Comparison of ENCODE assay signal across 23 cellular contexts in genomic region chr1:1080951-1081310, GRCh38. TPM values are rescaled to one million over a fixed set of nuclear protein-coding genes. Genes with fewer than 3 reads are reported as not detected.
DNase-seq lines count a peak whose midpoint lies in the region; ATAC-seq, FAIRE-seq and TF ChIP-seq lines count a peak whose summit lies in the region.
"Had no signal": no experiment of that assay in that cellular context is flagged by ENCODE, and none has a peak within 500 bp of the region (broad histone marks: within the 10 kb centered on the region; RNA-seq: fewer than 3 reads in every experiment).

No MANE protein-coding gene starts in this region.

- no peak overlapping the region for H3K23ac ChIP-seq in H1 (ENCODE audit: insufficient read length)

- TF ChIP-seq EP300 in H1 (IDR thresholded peaks at IDR 0.05; ENCODE audit: borderline replicate concordance in 1 of 2, low read depth in 2 of 2, low read length in 2 of 2) = no peak

- no peaks in the 10 kb centered on the region for H3F3A ChIP-seq in GM23338 (replicated peaks; ENCODE audit: low read depth)

- H3K9me2 ChIP-seq in GM23338 (ENCODE audit: insufficient read depth) = no peaks in the 10 kb centered on the region

- no peak for TF ChIP-seq RAD21 in H1 (IDR thresholded peaks at IDR 0.05 in 1 of 2, conservative IDR thresholded peaks at IDR 0.05 in 1 of 2; ENCODE audit: low read depth in 2 of 2, low read length in 2 of 2)

- no peaks in the 10 kb centered on the region for H3K4me1 Mint-ChIP-seq in GM23338
- H3K4me1 Mint-ChIP-seq in osteocyte (ENCODE audit: unreplicated experiment) = peaks cover 9% of the 10 kb centered on the region
- H3K4me1 Mint-ChIP-seq: activated T-helper 17 cell treated with anti-CD3 and anti-CD28 coated beads, Interleukin-2, amount 50 U/mL, for 72 hours had no signal

- no peak overlapping the region for H2BK15ac ChIP-seq in H1 (ENCODE audit: low read length)

- H3K4me3 Mint-ChIP-seq in GM23338 (peak overlapping the region; percentile 14; the same call in 1 of the 3 replicates), osteocyte (ENCODE audit: unreplicated experiment) (no peak overlapping the region)
- H3K4me3 Mint-ChIP-seq: activated B cell treated with CpG ODN at 0.5 μM for 24 hours; stimulated activated memory B cell treated with anti-CD40 and anti-IgM and Interleukin-4, amounts not matched to agents 10 μg/mL and 1 μg/mL and 100 μg/mL, for 72 hours; T-helper 17 cell had no signal

- H2BK5ac ChIP-seq in H1 (ENCODE audit: low read depth, low read length) = no peak overlapping the region

- POLR2A ChIA-PET in H1 (lab: Charles Lee; ENCODE audit: partially characterized antibody) = interaction anchor here (1.0 to 1.4 kb wide), 2 partner anchors 53 to 138 kb away, joined by 3 to 4 read pairs; no protein-coding TSS in a partner anchor

- no peaks in the 10 kb centered on the region for H3K79me1 ChIP-seq in H1 (ENCODE audit: low read depth, low read length)

- H3K27ac ChIP-seq in GM23338 (ENCODE audit: low read depth) (no peak overlapping the region), H1 (ENCODE audit: low read depth, low read length) (no peak overlapping the region), esophagus squamous epithelium (no peak overlapping the region)
- H3K27ac ChIP-seq: adrenal gland, neutrophil had no signal

- TF ChIP-seq POLR2A in H1 (IDR thresholded peaks at IDR 0.05; ENCODE audit: control extremely low read depth in 1 of 2, low read depth in 2 of 2, low read length in 2 of 2) (no peak), esophagus squamous epithelium (IDR thresholded peaks at IDR 0.05) (no peak)

- FAIRE-seq in H1 (lab: Jason Lieb, UNC) = no peak

- H3K9me3 Mint-ChIP-seq in GM23338 = no peaks in the 10 kb centered on the region
- H3K9me3 Mint-ChIP-seq in osteocyte (ENCODE audit: unreplicated experiment) = no peaks in the 10 kb centered on the region
- H3K9me3 Mint-ChIP-seq: activated B cell treated with CpG ODN at 0.5 μM for 24 hours; activated T-helper 17 cell treated with anti-CD3 and anti-CD28 coated beads, Interleukin-2, amount 50 U/mL, for 72 hours; stimulated activated memory B cell treated with anti-CD40 and anti-IgM and Interleukin-4, amounts not matched to agents 10 μg/mL and 1 μg/mL and 100 μg/mL, for 72 hours had no signal

- intact Hi-C loops in esophagus squamous epithelium (cut with DNase I) = no loop called here

- no peak overlapping the region for H2BK12ac ChIP-seq in H1 (ENCODE audit: low read depth, low read length)

- H3K9me3 ChIP-seq in H1 (ENCODE audit: insufficient read depth in 2 of 2, low read depth in 1 of 2, low read length in 1 of 2) (no peaks in the 10 kb centered on the region), esophagus squamous epithelium (no peaks in the 10 kb centered on the region)
- H3K9me3 ChIP-seq: adrenal gland, gastroesophageal sphincter, neutrophil, upper lobe of left lung had no signal

- no peak overlapping the region for H4K8ac ChIP-seq in H1 (ENCODE audit: extremely low read depth, insufficient read depth, low read length)

- 39% methylated on average over 7 of the region's 9 CpGs; no CpG with 5 or more reads in 1 of the 2 experiments for WGBS in H1 (ENCODE audit: extremely low coverage in 1 of 2, insufficient coverage in 1 of 2, insufficient read length in 1 of 2, insufficient replicate concordance in 2 of 2, low coverage in 1 of 2, low lambda C conversion rate in 2 of 2, missing lambda C conversion rate in 1 of 2), 2 experiments
- WGBS in esophagus squamous epithelium, 2 donors = no CpG with 5 or more reads among the region's 9 CpGs

- H3K27me3 Mint-ChIP-seq in GM23338 (ENCODE audit: insufficient read depth, low read depth, poor library complexity) (peaks cover 9% of the 10 kb centered on the region), osteocyte (ENCODE audit: unreplicated experiment) (no peaks in the 10 kb centered on the region)
- H3K27me3 Mint-ChIP-seq: activated B cell treated with CpG ODN at 0.5 μM for 24 hours; activated T-helper 17 cell treated with anti-CD3 and anti-CD28 coated beads, Interleukin-2, amount 50 U/mL, for 72 hours; stimulated activated memory B cell treated with anti-CD40 and anti-IgM and Interleukin-4, amounts not matched to agents 10 μg/mL and 1 μg/mL and 100 μg/mL, for 72 hours; T-helper 17 cell had no signal

- TF ChIP-seq CTCF in GM23338 (conservative IDR thresholded peaks at IDR 0.05; ENCODE audit: low read depth in 2 of 2) = no peak
- TF ChIP-seq CTCF in H1 (IDR thresholded peaks at IDR 0.05; ENCODE audit: control extremely low read depth in 1 of 3, insufficient read depth in 1 of 3, low read depth in 1 of 3, low read length in 3 of 3) = no peak
- TF ChIP-seq CTCF in osteocyte (IDR thresholded peaks at IDR 0.05) = no peak
- TF ChIP-seq CTCF in esophagus squamous epithelium (IDR thresholded peaks at IDR 0.05) = no peak

- H3K36me3 Mint-ChIP-seq in GM23338 (ENCODE audit: low read depth) (no peaks in the 10 kb centered on the region), osteocyte (ENCODE audit: unreplicated experiment) (peaks cover 3% of the 10 kb centered on the region)

- no peak overlapping the region for H3K4ac ChIP-seq in H1 (replicated peaks; ENCODE audit: insufficient read length, low read depth, low read length)

- peaks cover 8% of the 10 kb centered on the region; the same call in 1 of the 2 replicates for H3K23me2 ChIP-seq in H1 (ENCODE audit: low read depth, low read length)

- H4K5ac ChIP-seq in H1 (ENCODE audit: insufficient read length, low read depth, low read length) = no peak overlapping the region

- H2AFZ ChIP-seq in GM23338 = no peak overlapping the region
- no peak overlapping the region for H2AFZ ChIP-seq in H1 (ENCODE audit: low read length)

- no peaks in the 10 kb centered on the region for H3K79me2 ChIP-seq in GM23338 (replicated peaks; ENCODE audit: insufficient read depth)
- no peaks in the 10 kb centered on the region for H3K79me2 ChIP-seq in H1 (ENCODE audit: control insufficient read depth in 1 of 2, insufficient read depth in 2 of 2, low read length in 2 of 2)

- H3K4me3 ChIP-seq in GM23338 = 0 out of 2 replicates have a peak overlapping the region, but pooled peaks have one; percentile 28
- 0 out of 8 replicates have a peak overlapping the region, but pooled peaks of 1 of the 4 experiments have one; percentile 29 for H3K4me3 ChIP-seq in H1 (ENCODE audit: extremely low read depth in 1 of 4, insufficient read depth in 2 of 4, low read depth in 3 of 4, low read length in 4 of 4)
- no peak overlapping the region for H3K4me3 ChIP-seq in esophagus squamous epithelium

- H2BK120ac ChIP-seq in H1 (replicated peaks; ENCODE audit: low read depth, low read length) = no peak overlapping the region

- H2AK5ac ChIP-seq in H1 (ENCODE audit: low read depth, low read length) = no peak overlapping the region

- H3K56ac ChIP-seq in H1 (replicated peaks; ENCODE audit: insufficient read length, low read depth, low read length) = no peak overlapping the region

- H3K14ac ChIP-seq in H1 (ENCODE audit: insufficient read length) = no peak overlapping the region

- no peak overlapping the region for H2BK20ac ChIP-seq in H1 (ENCODE audit: low read length)

- DNase-seq in D341Med (ENCODE audit: low spot score) (peak; percentile 20), GM23338 (ENCODE audit: low spot score) (no peak), H1 (ENCODE audit: low read depth in 1 of 2, low spot score in 2 of 2) (peak in 1 of 2 experiments; percentile 54), osteocyte (ENCODE audit: extremely low spot score, unreplicated experiment) (peak; percentile 78), NCI-H1436 treated with DMSO at 0.1 percent for 48 hours (lab: John Stamatoyannopoulos, UW) (no peak), T-helper 1 cell (no peak), NCI-H1930 (lab: John Stamatoyannopoulos, UW) (no peak), esophagus squamous epithelium (lab: John Stamatoyannopoulos, UW) (no peak)
- DNase-seq: Calu3, erythroblast, GOT3, T-helper 17 cell had no signal

- CTCF ChIA-PET in H1 (lab: Charles Lee; ENCODE audit: partially characterized antibody) = interaction anchor here (0.6 kb wide), 1 partner anchor 176 kb away, joined by 3 read pairs; no protein-coding TSS in a partner anchor

- H3K27me3 ChIP-seq in GM23338 (ENCODE audit: insufficient read depth) (no peaks in the 10 kb centered on the region), H1 (replicated peaks in 1 of 4; ENCODE audit: control insufficient read depth in 3 of 4, extremely low read depth in 1 of 4, insufficient read depth in 3 of 4, low read length in 3 of 4) (peaks cover 0 to 5% (median 2%) of the 10 kb centered on the region in 4 experiments; a peak in 3 of 7 replicates), esophagus squamous epithelium (peaks cover 0 to 17% (median 0%) of the 10 kb centered on the region in 4 donors)
- H3K27me3 ChIP-seq: adrenal gland, upper lobe of left lung had no signal

- no peak for ATAC-seq in GM23338
- ATAC-seq: T-helper 17 cell had no signal

- H3K9ac ChIP-seq in H1 (replicated peaks in 1 of 4; ENCODE audit: extremely low read depth in 1 of 4, low read depth in 3 of 4, low read length in 3 of 4) = no peak overlapping the region

- H4K91ac ChIP-seq in H1 (replicated peaks; ENCODE audit: insufficient read length, low read length) = no peak overlapping the region

- H3K4me2 ChIP-seq in GM23338 = no peak overlapping the region
- peak overlapping the region in 1 of 2 experiments; percentile 28; a peak in 2 of 4 replicates for H3K4me2 ChIP-seq in H1 (ENCODE audit: insufficient read depth in 1 of 2, low read depth in 2 of 2, low read length in 2 of 2)

- H3K36me3 ChIP-seq in GM23338 (ENCODE audit: insufficient read depth) = no peaks in the 10 kb centered on the region
- H3K36me3 ChIP-seq in H1 (ENCODE audit: control insufficient read depth in 2 of 4, insufficient read depth in 4 of 4, low read length in 3 of 4) = no peaks in the 10 kb centered on the region
- H3K36me3 ChIP-seq in esophagus squamous epithelium = peaks cover 0 to 17% (median 0%) of the 10 kb centered on the region in 3 donors
- H3K36me3 ChIP-seq: adrenal gland, neutrophil had no signal

- H3K27ac Mint-ChIP-seq in GM23338 (no peak overlapping the region), osteocyte (ENCODE audit: unreplicated experiment) (no peak overlapping the region)
- H3K27ac Mint-ChIP-seq: activated B cell treated with CpG ODN at 0.5 μM for 24 hours; activated T-helper 17 cell treated with anti-CD3 and anti-CD28 coated beads, Interleukin-2, amount 50 U/mL, for 72 hours; T-helper 17 cell had no signal

- no peaks in the 10 kb centered on the region for H4K20me1 ChIP-seq in GM23338 (replicated peaks; ENCODE audit: insufficient read depth)
- no peaks in the 10 kb centered on the region for H4K20me1 ChIP-seq in H1 (replicated peaks in 1 of 2; ENCODE audit: control insufficient read depth in 1 of 2, insufficient read depth in 2 of 2, low read length in 2 of 2)

- H3K4me1 ChIP-seq in GM23338 (ENCODE audit: insufficient read depth) = no peaks in the 10 kb centered on the region; the same call in 1 of the 2 replicates
- H3K4me1 ChIP-seq in H1 (replicated peaks in 1 of 4; ENCODE audit: control insufficient read depth in 3 of 4, insufficient read depth in 4 of 4, low read length in 3 of 4) = peaks cover 0 to 8% (median 6%) of the 10 kb centered on the region in 4 experiments; a peak in 5 of 7 replicates
- H3K4me1 ChIP-seq in esophagus squamous epithelium = peaks cover 13 to 15% (median 14%) of the 10 kb centered on the region in 3 donors

- no peak overlapping the region for H3K18ac ChIP-seq in H1 (ENCODE audit: extremely low read depth, low read length)

RNA-seq across cellular contexts. Expression of gene RNF223, which starts 6.8 kb away (rescaled TPM):
- not detected in 2 replicates for total RNA-seq in GM23338 (2014; rRNA removed; shearing (Covaris generic))
- not detected in 2 replicates for polyA plus RNA-seq in GM23338 (2016; fragmentation: Nextera tagmentation; extraction: Ambion mirVana)
- not detected in 2 replicates for total RNA-seq in H1 (2021; fragmentation: NEBNext Ultra II Directional; extraction: Animal tissue kit (Norgen Biotek cat#: 25700))
- not detected in 2 replicates for polyA plus RNA-seq in H1 (2011; rRNA removed)
- polyA plus RNA-seq in H1 (2011; cell fraction: cytosol; rRNA removed) = not detected
- not detected for polyA plus RNA-seq in H1 (2011; cell fraction: nucleus; rRNA removed)
- not detected in 4 replicates for polyA plus RNA-seq in H1 (2012, experiment 1 of 2)
- not detected for polyA plus RNA-seq in H1 (2012, experiment 2 of 2)
- 0.02 TPM for polyA plus RNA-seq in H1 (2013, experiment 1 of 2)
- polyA plus RNA-seq in H1 (2013, experiment 2 of 2) = not detected
- not detected in 2 replicates for polyA minus RNA-seq in H1 (2011; rRNA and poly(A)+ RNA removed)
- polyA minus RNA-seq in H1 (2011; cell fraction: cytosol; rRNA and poly(A)+ RNA removed) = not detected
- 0.40 TPM for polyA minus RNA-seq in H1 (2011; cell fraction: nucleus; rRNA and poly(A)+ RNA removed)
- total RNA-seq in osteocyte = not detected in 2 replicates
- total RNA-seq in esophagus squamous epithelium = 10 to 100 TPM; 11.8 to 25.3 (median 12.3) TPM
- total RNA-seq: activated B cell treated with CpG ODN at 0.5 μM for 24 hours; activated T-helper 17 cell treated with anti-CD3 and anti-CD28 coated beads, Interleukin-2, amount 50 U/mL, for 72 hours; adrenal gland; dermis blood vessel endothelial cell; OCI-LY7; right cardiac atrium; T-helper 17 cell had no signal
- polyA plus RNA-seq: BJ, right cardiac atrium had no signal

RNA-seq across cellular contexts. Expression of gene C1orf159, which starts 35.0 kb away (rescaled TPM):
- 21.3 and 21.5 TPM in 2 replicates for total RNA-seq in GM23338 (2014; rRNA removed; shearing (Covaris generic))
- 9.6 and 9.9 TPM in 2 replicates for polyA plus RNA-seq in GM23338 (2016; fragmentation: Nextera tagmentation; extraction: Ambion mirVana)
- 10.9 and 12.4 TPM in 2 replicates for total RNA-seq in H1 (2021; fragmentation: NEBNext Ultra II Directional; extraction: Animal tissue kit (Norgen Biotek cat#: 25700))
- 10.0 and 15.7 TPM in 2 replicates for polyA plus RNA-seq in H1 (2011; rRNA removed)
- 11.1 TPM for polyA plus RNA-seq in H1 (2011; cell fraction: cytosol; rRNA removed)
- polyA plus RNA-seq in H1 (2011; cell fraction: nucleus; rRNA removed) = 45.2 TPM
- 6.7 to 11.8 TPM (median 10.8 TPM) in 4 replicates for polyA plus RNA-seq in H1 (2012, experiment 1 of 2)
- polyA plus RNA-seq in H1 (2012, experiment 2 of 2) = 9.1 TPM
- polyA plus RNA-seq in H1 (2013, experiment 1 of 2) = 8.9 TPM
- polyA plus RNA-seq in H1 (2013, experiment 2 of 2) = 8.4 TPM
- 2.8 and 4.3 TPM in 2 replicates for polyA minus RNA-seq in H1 (2011; rRNA and poly(A)+ RNA removed)
- 5.1 TPM for polyA minus RNA-seq in H1 (2011; cell fraction: cytosol; rRNA and poly(A)+ RNA removed)
- 14.2 TPM for polyA minus RNA-seq in H1 (2011; cell fraction: nucleus; rRNA and poly(A)+ RNA removed)
- 16.9 and 17.9 TPM in 2 replicates for total RNA-seq in osteocyte
- total RNA-seq in esophagus squamous epithelium = 10 to 100 TPM in 3 of 4 donors, 1 to 10 TPM in 1; 6.9 to 19.6 (median 14.7) TPM

Comparison
In these comparisons a context has a peak if more than half of its experiments do, and no peak if none do; other contexts are left out.
1. DNase-seq: peak in D341Med (single experiment) and osteocyte (single experiment); none in GM23338 (single experiment), NCI-H1436 treated with DMSO at 0.1 percent for 48 hours (single experiment), T-helper 1 cell (0 of 5), NCI-H1930 (0 of 2) and esophagus squamous epithelium (single experiment).
2. RNA of gene RNF223, which starts 6.8 kb away (total RNA-seq): 11.8 to 25.3 TPM in esophagus squamous epithelium; not detected in osteocyte, not detected in GM23338 and not detected in H1; every median in the first group is over 10 times any median in the second.